ENCODE assay signal across 28 cellular contexts in genomic region chr21:42114646-42115045, GRCh38. TPM values are rescaled to one million over a fixed set of nuclear protein-coding genes. Genes with fewer than 3 reads are reported as not detected.
"Had no signal": no experiment of that assay in that cellular context is flagged by ENCODE, and none has a peak within 500 bp of the region (broad histone marks: within the 10 kb centered on the region; RNA-seq: fewer than 3 reads in every experiment).

No MANE protein-coding gene starts in this region.

- DNase-seq: activated CD4-positive, alpha-beta T cell treated with anti-CD3 and anti-CD28 coated beads for 1 hour; activated CD4-positive, alpha-beta T cell treated with anti-CD3 and anti-CD28 coated beads for 48 hours; activated CD4-positive, alpha-beta T cell treated with anti-CD3 and anti-CD28 coated beads, Interleukin-2, amount 50 U/mL, for 1 hour; activated CD4-positive, alpha-beta T cell treated with anti-CD3 and anti-CD28 coated beads, Interleukin-2, amount 50 U/mL, for 48 hours; activated CD8-positive, alpha-beta memory T cell treated with anti-CD3 and anti-CD28 coated beads for 24 hours; activated CD8-positive, alpha-beta T cell treated with anti-CD3 and anti-CD28 coated beads for 36 hours; activated effector memory CD4-positive, alpha-beta T cell treated with Interleukin-2 at 50 U/mL for 16 hours; activated gamma-delta T cell treated with Interleukin-2 at 50 U/mL for 16 hours; activated naive CD4-positive, alpha-beta T cell treated with anti-CD3 and anti-CD28 coated beads, Interleukin-2, amount 50 U/mL, for 16 hours; activated naive CD4-positive, alpha-beta T cell treated with Interleukin-2 at 50 U/mL for 16 hours; activated T-cell treated with anti-CD3 and anti-CD28 coated beads, Interleukin-2, amount 50 U/mL, for 4 hours; amniotic stem cell; colonic mucosa; effector CD8-positive, alpha-beta T cell; endodermal cell; glutamatergic neuron; T-helper 1 cell; T-helper 17 cell; T1000 had no signal

- H3K27me3 ChIP-seq: body of pancreas, colonic mucosa had no signal

- H3K27ac ChIP-seq: body of pancreas, colonic mucosa, foreskin keratinocyte, gastrocnemius medialis had no signal

- H3K4me1 ChIP-seq: colonic mucosa, foreskin keratinocyte had no signal

- H3K36me3 ChIP-seq: colonic mucosa, gastrocnemius medialis, heart left ventricle had no signal

- H3K4me3 ChIP-seq: body of pancreas, colonic mucosa, gastrocnemius medialis, heart left ventricle had no signal

- H3K9me3 ChIP-seq: body of pancreas, colonic mucosa, gastrocnemius medialis, heart left ventricle had no signal

- ATAC-seq: activated CD8-positive, alpha-beta T cell treated with anti-CD3 and anti-CD28 coated beads for 36 hours; activated T-cell treated with anti-CD3 and anti-CD28 coated beads, Interleukin-2, amount 50 U/mL, for 4 hours; activated T-helper 17 cell treated with anti-CD3 and anti-CD28 coated beads, Interleukin-2, amount 50 U/mL, for 72 hours; body of pancreas; T-helper 17 cell had no signal

RNA-seq across cellular contexts. Expression of gene UMODL1, which starts 43.5 kb away (rescaled TPM):
- total RNA-seq: activated CD8-positive, alpha-beta T cell treated with anti-CD3 and anti-CD28 coated beads for 36 hours; activated T-cell treated with anti-CD3 and anti-CD28 coated beads, Interleukin-2, amount 50 U/mL, for 4 hours; body of pancreas; dermis microvascular lymphatic vessel endothelial cell; epithelial cell of proximal tubule; foreskin keratinocyte had no signal
- polyA plus RNA-seq: adipose tissue, aorta, foreskin keratinocyte, heart left ventricle had no signal
